In genomic region chr20:3707508-3707899, GRCh38 we compare ENCODE assay signal across 30 cellular contexts. TPM values are rescaled to one million over a fixed set of nuclear protein-coding genes. Genes with fewer than 3 reads are reported as not detected.
"Had no signal": no experiment of that assay in that cellular context is flagged by ENCODE, and none has a peak within 500 bp of the region (broad histone marks: within the 10 kb centered on the region; RNA-seq: fewer than 3 reads in every experiment).

No MANE protein-coding gene starts in this region.

- H3K4me3 ChIP-seq: SK-N-MC had no signal

- FAIRE-seq: astrocyte, TTC549 had no signal

- H3K27ac ChIP-seq: SK-N-MC had no signal

- ATAC-seq: activated CD8-positive, alpha-beta memory T cell treated with anti-CD3 and anti-CD28 coated beads, Interleukin-2, amount 10 ng/mL, durations not matched to agents 7 days and 5 days; activated naive CD4-positive, alpha-beta T cell treated with anti-CD3 and anti-CD28 coated beads, Interleukin-2, amount 50 U/mL, for 72 hours; activated naive CD8-positive, alpha-beta T cell treated with anti-CD3 and anti-CD28 coated beads, Interleukin-2, amount 50 U/mL, for 24 hours; T-cell had no signal

- DNase-seq: activated B cell treated with CpG ODN at 0.5 μM for 24 hours; activated CD4-positive, alpha-beta T cell treated with anti-CD3 and anti-CD28 coated beads for 1 hour; activated CD4-positive, alpha-beta T cell treated with anti-CD3 and anti-CD28 coated beads, Interleukin-2, amount 10 ng/mL, durations not matched to agents 24 days and 14 days; activated CD4-positive, alpha-beta T cell treated with anti-CD3 and anti-CD28 coated beads, Interleukin-2, amount 50 U/mL, for 48 hours; activated CD8-positive, alpha-beta memory T cell treated with anti-CD3 and anti-CD28 coated beads, Interleukin-2, amount 10 ng/mL, durations not matched to agents 7 days and 5 days; activated effector memory CD4-positive, alpha-beta T cell treated with anti-CD3 and anti-CD28 coated beads, Interleukin-2, amount 50 U/mL, for 16 hours; activated naive CD4-positive, alpha-beta T cell treated with Interleukin-2 at 50 U/mL for 16 hours; activated naive CD8-positive, alpha-beta T cell treated with anti-CD3 and anti-CD28 coated beads, Interleukin-2, amount 50 U/mL, for 24 hours; activated T-cell treated with anti-CD3 and anti-CD28 coated beads, Interleukin-2, amount 50 U/mL, for 24 hours; amniotic stem cell; NCI-H1048; NCI-H1930; NCI-H2107; NCI-H345; NCI-H510A; NCI-H69; NK-92 treated with Interleukin-12 subunit alpha and Interleukin-12 subunit beta, amount 100 ng/mL, for 24 hours; OCI-M1; RPMI8226; T-cell; T-helper 2 cell; T1000 had no signal

RNA-seq across cellular contexts. Expression of gene SIGLEC1, which starts 4.9 kb away (rescaled TPM):
- total RNA-seq: activated B cell treated with CpG ODN at 0.5 μM for 24 hours; activated CD4-positive, alpha-beta T cell treated with anti-CD3 and anti-CD28 coated beads, Interleukin-2, amount 10 ng/mL, durations not matched to agents 24 days and 14 days; activated CD8-positive, alpha-beta memory T cell treated with anti-CD3 and anti-CD28 coated beads, Interleukin-2, amount 10 ng/mL, durations not matched to agents 7 days and 5 days; activated T-helper 1 cell treated with anti-CD3 and anti-CD28 coated beads, Interleukin-12 subunit alpha, Interleukin-12 subunit beta, Interleukin-2, Interleukin-4 antibody, amounts not matched to agents 30 ng/mL and 10 ng/mL and 1 ng/mL, durations not matched to agents 14 hours and 24 hours and 36 hours; astrocyte; LHCN-M2; M059J had no signal

RNA-seq across cellular contexts. Expression of gene HSPA12B, which starts 25.0 kb away (rescaled TPM):
- total RNA-seq: activated B cell treated with CpG ODN at 0.5 μM for 24 hours; activated CD4-positive, alpha-beta T cell treated with anti-CD3 and anti-CD28 coated beads, Interleukin-2, amount 10 ng/mL, durations not matched to agents 24 days and 14 days; activated CD8-positive, alpha-beta memory T cell treated with anti-CD3 and anti-CD28 coated beads, Interleukin-2, amount 10 ng/mL, durations not matched to agents 7 days and 5 days; activated naive CD4-positive, alpha-beta T cell treated with anti-CD3 and anti-CD28 coated beads, Interleukin-2, amount 50 U/mL, for 72 hours; activated T-helper 1 cell treated with anti-CD3 and anti-CD28 coated beads, Interleukin-12 subunit alpha, Interleukin-12 subunit beta, Interleukin-2, Interleukin-4 antibody, amounts not matched to agents 30 ng/mL and 10 ng/mL and 1 ng/mL, durations not matched to agents 14 hours and 24 hours and 36 hours; astrocyte; LHCN-M2 had no signal

RNA-seq across cellular contexts. Expression of gene ADAM33, which starts 25.7 kb away (rescaled TPM):
- total RNA-seq: activated B cell treated with CpG ODN at 0.5 μM for 24 hours; activated CD4-positive, alpha-beta T cell treated with anti-CD3 and anti-CD28 coated beads, Interleukin-2, amount 10 ng/mL, durations not matched to agents 24 days and 14 days; activated CD8-positive, alpha-beta memory T cell treated with anti-CD3 and anti-CD28 coated beads, Interleukin-2, amount 10 ng/mL, durations not matched to agents 7 days and 5 days; activated naive CD4-positive, alpha-beta T cell treated with anti-CD3 and anti-CD28 coated beads, Interleukin-2, amount 50 U/mL, for 72 hours; activated T-helper 1 cell treated with anti-CD3 and anti-CD28 coated beads, Interleukin-12 subunit alpha, Interleukin-12 subunit beta, Interleukin-2, Interleukin-4 antibody, amounts not matched to agents 30 ng/mL and 10 ng/mL and 1 ng/mL, durations not matched to agents 14 hours and 24 hours and 36 hours; T-cell had no signal

RNA-seq across cellular contexts. Expression of gene GFRA4, which starts 44.3 kb away (rescaled TPM):
- total RNA-seq: activated B cell treated with CpG ODN at 0.5 μM for 24 hours; activated CD4-positive, alpha-beta T cell treated with anti-CD3 and anti-CD28 coated beads, Interleukin-2, amount 10 ng/mL, durations not matched to agents 24 days and 14 days; activated CD8-positive, alpha-beta memory T cell treated with anti-CD3 and anti-CD28 coated beads, Interleukin-2, amount 10 ng/mL, durations not matched to agents 7 days and 5 days; activated naive CD4-positive, alpha-beta T cell treated with anti-CD3 and anti-CD28 coated beads, Interleukin-2, amount 50 U/mL, for 72 hours; activated T-helper 1 cell treated with anti-CD3 and anti-CD28 coated beads, Interleukin-12 subunit alpha, Interleukin-12 subunit beta, Interleukin-2, Interleukin-4 antibody, amounts not matched to agents 30 ng/mL and 10 ng/mL and 1 ng/mL, durations not matched to agents 14 hours and 24 hours and 36 hours; astrocyte; LHCN-M2; M059J; Right ventricle myocardium inferior; T-cell had no signal
